Comparison of ENCODE assay signal across 23 cellular contexts in the genomic region with DNA sequence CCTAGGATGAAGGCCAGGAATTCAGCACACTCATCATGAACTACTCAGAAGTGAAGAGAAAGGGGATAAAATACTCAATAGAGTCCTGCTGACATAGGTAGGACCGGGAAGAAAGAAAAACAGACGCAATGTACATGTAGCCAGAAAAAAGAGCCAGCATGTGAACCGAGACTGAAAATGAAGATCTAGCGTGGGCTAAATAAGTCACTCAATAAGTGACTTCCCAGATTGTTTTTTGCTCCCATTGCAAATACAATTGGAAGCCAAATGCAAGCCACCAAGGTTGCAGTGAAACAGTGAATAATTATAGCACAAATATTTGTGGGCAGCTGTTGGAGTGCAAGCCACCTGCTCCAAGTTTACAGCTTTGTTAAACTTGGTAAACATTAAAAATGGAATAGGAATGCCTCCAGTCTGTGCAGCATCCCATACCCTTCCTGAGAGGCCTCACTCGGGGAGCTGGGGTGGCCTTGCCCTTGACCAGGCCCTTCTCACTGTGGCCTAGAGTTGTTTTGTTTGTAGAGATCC.
"Had no signal": no experiment of that assay in that cellular context is flagged by ENCODE, and none has a peak within 500 bp of the region (broad histone marks: within the 10 kb centered on the region; RNA-seq: fewer than 3 reads in every experiment).

No MANE protein-coding gene starts in this region.

- DNase-seq: activated CD4-positive, alpha-beta T cell treated with anti-CD3 and anti-CD28 coated beads for 1 hour; activated CD4-positive, alpha-beta T cell treated with anti-CD3 and anti-CD28 coated beads, Interleukin-2, amount 50 U/mL, for 1 hour; activated CD8-positive, alpha-beta T cell treated with anti-CD3 and anti-CD28 coated beads, Interleukin-2, amount 10 ng/mL, durations not matched to agents 7 days and 5 days; activated gamma-delta T cell treated with Interleukin-2 at 50 U/mL for 16 hours; adrenal gland; brain microvascular endothelial cell; caudate nucleus; effector CD4-positive, alpha-beta T cell; erythroblast; foreskin keratinocyte; immature natural killer cell; left ventricle myocardium superior; naive B cell; posterior cingulate gyrus; stimulated activated CD4-positive, alpha-beta T cell treated with anti-CD3 and anti-CD28 coated beads, Interleukin-15, amount 100 ng/mL, for 24 hours; stimulated activated CD4-positive, alpha-beta T cell treated with anti-CD3 and anti-CD28 coated beads, Interleukin-2, amount 100 ng/mL, for 48 hours; stimulated activated naive CD4-positive, alpha-beta T cell; testis; trophoblast cell; uterus had no signal

- H3K27me3 ChIP-seq: adrenal gland, ascending aorta, brain microvascular endothelial cell, foreskin keratinocyte, testis, uterus had no signal

- H3K4me1 ChIP-seq: adrenal gland, ascending aorta, foreskin keratinocyte, testis, uterus had no signal

- H3K4me2 ChIP-seq: smooth muscle cell had no signal

- H3K4me3 ChIP-seq: adrenal gland, ascending aorta, smooth muscle cell, testis, uterus had no signal

- H3K27ac ChIP-seq: adrenal gland, ascending aorta, brain microvascular endothelial cell, foreskin keratinocyte, testis, uterus had no signal

- ATAC-seq: activated CD8-positive, alpha-beta T cell treated with anti-CD3 and anti-CD28 coated beads, Interleukin-2, amount 10 ng/mL, durations not matched to agents 7 days and 5 days; foreskin keratinocyte; left ventricle myocardium superior; sciatic nerve had no signal

- H3K9me3 ChIP-seq: adrenal gland, ascending aorta, testis, uterus had no signal

- H3K36me3 ChIP-seq: adrenal gland, ascending aorta, brain microvascular endothelial cell, uterus had no signal
